ENCODE assay signal across 22 cellular contexts in genomic region chr7:135690566-135690965, GRCh38. TPM values are rescaled to one million over a fixed set of nuclear protein-coding genes. Genes with fewer than 3 reads are reported as not detected.
DNase-seq lines count a peak whose midpoint lies in the region; ATAC-seq and TF ChIP-seq lines count a peak whose summit lies in the region.
"Had no signal": no experiment of that assay in that cellular context is flagged by ENCODE, and none has a peak within 500 bp of the region (broad histone marks: within the 10 kb centered on the region; RNA-seq: fewer than 3 reads in every experiment).

No MANE protein-coding gene starts in this region.

- intact Hi-C loops in activated naive CD4-positive, alpha-beta T cell treated with anti-CD3 and anti-CD28 coated beads for 36 hours (cut with micrococcal nuclease): no loop called here

- peaks cover 39% of the 10 kb centered on the region for H3K79me2 ChIP-seq in GM23248 (ENCODE audit: insufficient read depth)

- H3K4me1 Mint-ChIP-seq in activated naive CD4-positive, alpha-beta T cell treated with anti-CD3 and anti-CD28 coated beads for 36 hours (ENCODE audit: low read depth): no peaks in the 10 kb centered on the region
- H3K4me1 Mint-ChIP-seq: activated CD4-positive, alpha-beta T cell treated with anti-CD3 and anti-CD28 coated beads for 36 hours; brain; GM23338 had no signal

- no peak overlapping the region for H3K9ac ChIP-seq in GM23248
- H3K9ac ChIP-seq in skeletal muscle satellite cell (ENCODE audit: low read depth, low read length): peak overlapping the region; percentile 33

- peak; percentile 42 for ATAC-seq in foreskin keratinocyte
- ATAC-seq: activated CD4-positive, alpha-beta T cell treated with anti-CD3 and anti-CD28 coated beads for 36 hours; GM23338; right cardiac atrium had no signal

- H3K4me3 ChIP-seq in GM23248: no peak overlapping the region
- H3K4me3 ChIP-seq in skeletal muscle satellite cell (ENCODE audit: low read length): no peak overlapping the region
- H3K4me3 ChIP-seq: GM23338, PC-9 had no signal

- H3K9me3 Mint-ChIP-seq in activated naive CD4-positive, alpha-beta T cell treated with anti-CD3 and anti-CD28 coated beads for 36 hours: no peaks in the 10 kb centered on the region
- H3K9me3 Mint-ChIP-seq: brain, GM23338 had no signal

- H3K9me3 ChIP-seq in GM23248 (ENCODE audit: low read depth) (no peaks in the 10 kb centered on the region), skeletal muscle satellite cell (replicated peaks; ENCODE audit: low read length) (no peaks in the 10 kb centered on the region)
- H3K9me3 ChIP-seq: BE2C had no signal

- H3K36me3 Mint-ChIP-seq in activated naive CD4-positive, alpha-beta T cell treated with anti-CD3 and anti-CD28 coated beads for 36 hours (ENCODE audit: low read depth): peaks cover 9% of the 10 kb centered on the region

- CTCF ChIA-PET in activated naive CD4-positive, alpha-beta T cell treated with anti-CD3 and anti-CD28 coated beads for 36 hours (lab: Charles Lee): no interaction called here

- in situ Hi-C loops in GM23248 (cut with MboI): no loop called here

- no peaks in the 10 kb centered on the region for H4K20me1 ChIP-seq in GM23248 (ENCODE audit: insufficient read depth)

- peak overlapping the region; percentile 11 for H3K4me2 ChIP-seq in GM23248 (ENCODE audit: unreplicated experiment)
- H3K4me2 ChIP-seq in skeletal muscle satellite cell (ENCODE audit: low read length): peak overlapping the region; percentile 22
- H3K4me2 ChIP-seq: GM23338, PC-9 had no signal

- 54 to 57% methylated on average over 3 of the region's 3 CpGs for WGBS in GM23248 (ENCODE audit: low coverage in 1 of 2, low lambda C conversion rate in 2 of 2, missing lambda C conversion rate in 2 of 2), 2 experiments

- peaks cover 28% of the 10 kb centered on the region for H3K4me1 ChIP-seq in GM23248 (ENCODE audit: insufficient read depth)
- H3K4me1 ChIP-seq in foreskin keratinocyte: peaks cover 3% of the 10 kb centered on the region
- peaks cover 21% of the 10 kb centered on the region for H3K4me1 ChIP-seq in skeletal muscle satellite cell (ENCODE audit: control insufficient read depth, insufficient read depth, low read length)
- H3K4me1 ChIP-seq: BE2C had no signal

- H3K4me3 Mint-ChIP-seq in activated naive CD4-positive, alpha-beta T cell treated with anti-CD3 and anti-CD28 coated beads for 36 hours: no peak overlapping the region
- H3K4me3 Mint-ChIP-seq: activated CD4-positive, alpha-beta T cell treated with anti-CD3 and anti-CD28 coated beads for 36 hours; brain; GM23338 had no signal

- no peak for TF ChIP-seq CTCF in foreskin keratinocyte (conservative IDR thresholded peaks at IDR 0.05)

- H3K27me3 ChIP-seq in GM23248 (replicated peaks; ENCODE audit: insufficient read depth): no peaks in the 10 kb centered on the region
- H3K27me3 ChIP-seq in foreskin keratinocyte: no peaks in the 10 kb centered on the region
- H3K27me3 ChIP-seq in skeletal muscle satellite cell (ENCODE audit: control insufficient read depth, insufficient read depth, low read length): no peaks in the 10 kb centered on the region
- H3K27me3 ChIP-seq: BE2C had no signal

- no peaks in the 10 kb centered on the region for H3K27me3 Mint-ChIP-seq in activated naive CD4-positive, alpha-beta T cell treated with anti-CD3 and anti-CD28 coated beads for 36 hours (ENCODE audit: low read depth)
- H3K27me3 Mint-ChIP-seq: activated CD4-positive, alpha-beta T cell treated with anti-CD3 and anti-CD28 coated beads for 36 hours had no signal

- H3F3A ChIP-seq in GM23248 (ENCODE audit: insufficient read depth): peaks cover 22% of the 10 kb centered on the region

- no peak overlapping the region for H3K27ac Mint-ChIP-seq in activated naive CD4-positive, alpha-beta T cell treated with anti-CD3 and anti-CD28 coated beads for 36 hours
- H3K27ac Mint-ChIP-seq: activated CD4-positive, alpha-beta T cell treated with anti-CD3 and anti-CD28 coated beads for 36 hours; brain; GM23338 had no signal

- H3K27ac ChIP-seq in GM23248: peak overlapping the region; percentile 50
- H3K27ac ChIP-seq in foreskin keratinocyte: no peak overlapping the region
- H3K27ac ChIP-seq: PC-9 had no signal

- no peak overlapping the region for H2AFZ ChIP-seq in GM23248
- H2AFZ ChIP-seq: GM23338, PC-9 had no signal

- peak; percentile 80 for DNase-seq in GM23248
- DNase-seq in amniotic epithelial cell (ENCODE audit: low read depth): peak; percentile 35
- peak in 1 of 2 donors; percentile 51 for DNase-seq in foreskin keratinocyte
- DNase-seq in activated naive CD4-positive, alpha-beta T cell treated with anti-CD3 and anti-CD28 coated beads for 36 hours: no peak
- DNase-seq in islet precursor cell: no peak
- DNase-seq in T-helper 2 cell: no peak
- DNase-seq in ecto neural progenitor cell (ENCODE audit: low spot score): no peak
- DNase-seq: activated CD4-positive, alpha-beta T cell treated with anti-CD3 and anti-CD28 coated beads for 36 hours; activated naive CD4-positive, alpha-beta T cell; BE2C; Calu3; GF-D8; KG1; NCI-H1105; NCI-H69; PC-9; right cardiac atrium; stimulated activated CD4-positive, alpha-beta T cell treated with anti-CD3 and anti-CD28 coated beads, Interleukin-1b, Interleukin-23, amount 100 ng/mL, for 48 hours; T1000 had no signal

- H3K9me2 ChIP-seq in GM23248 (ENCODE audit: insufficient read depth): no peaks in the 10 kb centered on the region

- H3K36me3 ChIP-seq in GM23248 (ENCODE audit: low read depth): peaks cover 20% of the 10 kb centered on the region; the same call in 1 of the 2 replicates
- peaks cover 16% of the 10 kb centered on the region for H3K36me3 ChIP-seq in skeletal muscle satellite cell (ENCODE audit: insufficient read depth, low read length)
- H3K36me3 ChIP-seq: BE2C had no signal

RNA-seq across cellular contexts. Expression of gene STMP1, which starts 28.3 kb away (rescaled TPM):
- 11.3 and 16.9 TPM in 2 replicates for total RNA-seq in GM23248 (2014; rRNA removed; shearing (Covaris generic))
- polyA plus RNA-seq in GM23248 (2016; fragmentation: Nextera tagmentation; extraction: Ambion mirVana): 93.2 and 97.0 TPM in 2 replicates
- 23.8 and 29.1 TPM in 2 replicates for total RNA-seq in foreskin keratinocyte
- 37.1 and 42.5 TPM in 2 replicates for polyA plus RNA-seq in foreskin keratinocyte
- 18.0 and 22.7 TPM in 2 replicates for total RNA-seq in skeletal muscle satellite cell (2012; rRNA removed)
- 10 to 100 TPM; 21.5 to 21.6 TPM for total RNA-seq in activated naive CD4-positive, alpha-beta T cell treated with anti-CD3 and anti-CD28 coated beads for 36 hours

RNA-seq across cellular contexts. Expression of gene SLC13A4, which starts 37.4 kb away (rescaled TPM):
- total RNA-seq in GM23248 (2014; rRNA removed; shearing (Covaris generic)): 0.11 TPM in 1 of 2 replicates, not detected in the other
- polyA plus RNA-seq in GM23248 (2016; fragmentation: Nextera tagmentation; extraction: Ambion mirVana) (0.62 and 1.9 TPM in 2 replicates), foreskin keratinocyte (0.20 TPM in 1 of 2 replicates, not detected in the other)
- 0.10 and 0.14 TPM in 2 replicates for total RNA-seq in foreskin keratinocyte
- 0.51 and 0.87 TPM in 2 replicates for total RNA-seq in skeletal muscle satellite cell (2012; rRNA removed)
- not detected for total RNA-seq in activated naive CD4-positive, alpha-beta T cell treated with anti-CD3 and anti-CD28 coated beads for 36 hours
- total RNA-seq: activated CD4-positive, alpha-beta T cell treated with anti-CD3 and anti-CD28 coated beads for 36 hours; Calu3; PC-9 had no signal

RNA-seq across cellular contexts. Expression of gene FAM180A, which starts 58.0 kb away (rescaled TPM):
- total RNA-seq in GM23248 (2014; rRNA removed; shearing (Covaris generic)): 53.5 and 60.1 TPM in 2 replicates
- 50.3 and 52.5 TPM in 2 replicates for polyA plus RNA-seq in GM23248 (2016; fragmentation: Nextera tagmentation; extraction: Ambion mirVana)
- 1.3 and 2.6 TPM in 2 replicates for total RNA-seq in foreskin keratinocyte
- 0.59 and 1.4 TPM in 2 replicates for polyA plus RNA-seq in foreskin keratinocyte
- 35.6 and 43.9 TPM in 2 replicates for total RNA-seq in skeletal muscle satellite cell (2012; rRNA removed)
- total RNA-seq in activated naive CD4-positive, alpha-beta T cell treated with anti-CD3 and anti-CD28 coated beads for 36 hours: not detected
- total RNA-seq: activated CD4-positive, alpha-beta T cell treated with anti-CD3 and anti-CD28 coated beads for 36 hours; Calu3; GM23338; PC-9 had no signal
- polyA plus RNA-seq: GM23338 had no signal

Comparison
In these comparisons a context has a peak if more than half of its experiments do, and no peak if none do; other contexts are left out.
1. DNase-seq: peak in GM23248 (single experiment) and amniotic epithelial cell (single experiment); none in activated naive CD4-positive, alpha-beta T cell treated with anti-CD3 and anti-CD28 coated beads for 36 hours (single experiment), islet precursor cell (single experiment), T-helper 2 cell (0 of 5) and ecto neural progenitor cell (single experiment).
2. RNA of gene FAM180A, which starts 58.0 kb away (total RNA-seq): 53.5 to 60.1 TPM in GM23248; 1.3 to 2.6 TPM in foreskin keratinocyte and not detected in activated naive CD4-positive, alpha-beta T cell treated with anti-CD3 and anti-CD28 coated beads for 36 hours; every median in the first group is over 10 times any median in the second.